In the genomic region with DNA sequence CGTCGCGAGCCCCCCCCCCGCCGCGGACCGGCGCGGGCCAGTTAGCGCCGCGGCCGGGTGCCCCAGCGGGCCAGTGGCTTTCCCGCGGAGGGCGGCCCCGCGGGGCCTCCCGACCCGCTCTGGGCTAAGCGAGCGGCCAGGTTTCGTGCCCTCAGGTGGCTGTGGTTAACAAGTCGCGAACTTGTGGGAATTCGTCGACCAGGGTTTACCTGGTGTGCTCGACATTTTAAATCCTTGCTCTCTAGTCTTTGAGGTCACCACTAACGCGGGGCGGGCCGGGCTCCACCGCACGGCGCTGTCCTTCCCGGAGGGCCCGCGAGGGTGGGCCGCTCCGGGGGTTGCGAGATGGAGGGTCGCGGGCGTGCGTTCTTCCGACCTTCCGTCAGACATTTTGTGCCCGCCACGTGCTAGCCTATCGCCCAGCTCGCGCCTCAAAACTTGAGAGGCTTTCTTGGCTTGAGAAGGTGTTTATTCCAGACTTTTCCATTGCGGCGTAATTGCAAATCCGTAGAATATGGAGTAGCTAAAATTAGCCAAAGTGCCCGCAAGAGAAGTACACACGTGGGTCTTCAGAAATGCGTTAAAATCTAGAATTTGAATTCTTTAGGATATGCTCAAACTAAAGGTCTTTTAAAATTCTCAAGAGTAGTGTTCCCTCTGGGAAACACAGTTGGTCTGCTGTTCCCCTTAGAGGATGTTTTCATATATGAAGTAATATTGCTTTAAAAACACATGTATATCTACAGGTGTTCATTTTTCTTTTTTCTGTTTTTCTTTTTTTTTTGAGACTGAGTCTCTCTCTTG, we compare ENCODE assay signal across 1 cellular context.
TF ChIP-seq lines count a peak whose summit lies in the region.

No MANE protein-coding gene starts in this region.

TF ChIP-seq in WTC11, 78 proteins besides CTCF, POLR2A, EP300 and RAD21 (continued from another document):
- peak; percentile 10; the same call in 1 of the 2 replicates for TF ChIP-seq E2F5 (CRISPR knock-in tag; IDR thresholded peaks at IDR 0.05)
- TF ChIP-seq, protein P1, sequence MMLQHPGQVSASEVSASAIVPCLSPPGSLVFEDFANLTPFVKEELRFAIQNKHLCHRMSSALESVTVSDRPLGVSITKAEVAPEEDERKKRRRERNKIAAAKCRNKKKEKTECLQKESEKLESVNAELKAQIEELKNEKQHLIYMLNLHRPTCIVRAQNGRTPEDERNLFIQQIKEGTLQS (CRISPR knock-in tag; conservative IDR thresholded peaks at IDR 0.05) = no peak
- no peak for TF ChIP-seq SP1 (CRISPR knock-in tag; conservative IDR thresholded peaks at IDR 0.05)
- TF ChIP-seq, protein P2, sequence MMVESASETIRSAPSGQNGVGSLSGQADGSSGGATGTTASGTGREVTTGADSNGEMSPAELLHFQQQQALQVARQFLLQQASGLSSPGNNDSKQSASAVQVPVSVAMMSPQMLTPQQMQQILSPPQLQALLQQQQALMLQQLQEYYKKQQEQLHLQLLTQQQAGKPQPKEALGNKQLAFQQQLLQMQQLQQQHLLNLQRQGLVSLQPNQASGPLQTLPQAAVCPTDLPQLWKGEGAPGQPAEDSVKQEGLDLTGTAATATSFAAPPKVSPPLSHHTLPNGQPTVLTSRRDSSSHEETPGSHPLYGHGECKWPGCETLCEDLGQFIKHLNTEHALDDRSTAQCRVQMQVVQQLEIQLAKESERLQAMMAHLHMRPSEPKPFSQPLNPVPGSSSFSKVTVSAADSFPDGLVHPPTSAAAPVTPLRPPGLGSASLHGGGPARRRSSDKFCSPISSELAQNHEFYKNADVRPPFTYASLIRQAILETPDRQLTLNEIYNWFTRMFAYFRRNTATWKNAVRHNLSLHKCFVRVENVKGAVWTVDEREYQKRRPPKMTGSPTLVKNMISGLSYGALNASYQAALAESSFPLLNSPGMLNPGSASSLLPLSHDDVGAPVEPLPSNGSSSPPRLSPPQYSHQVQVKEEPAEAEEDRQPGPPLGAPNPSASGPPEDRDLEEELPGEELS (CRISPR knock-in tag; IDR thresholded peaks at IDR 0.05) = peak; percentile 86
- TF ChIP-seq ZNF512 (CRISPR knock-in tag; IDR thresholded peaks at IDR 0.05; ENCODE audit: borderline replicate concordance) = no peak
- TF ChIP-seq, protein P3, sequence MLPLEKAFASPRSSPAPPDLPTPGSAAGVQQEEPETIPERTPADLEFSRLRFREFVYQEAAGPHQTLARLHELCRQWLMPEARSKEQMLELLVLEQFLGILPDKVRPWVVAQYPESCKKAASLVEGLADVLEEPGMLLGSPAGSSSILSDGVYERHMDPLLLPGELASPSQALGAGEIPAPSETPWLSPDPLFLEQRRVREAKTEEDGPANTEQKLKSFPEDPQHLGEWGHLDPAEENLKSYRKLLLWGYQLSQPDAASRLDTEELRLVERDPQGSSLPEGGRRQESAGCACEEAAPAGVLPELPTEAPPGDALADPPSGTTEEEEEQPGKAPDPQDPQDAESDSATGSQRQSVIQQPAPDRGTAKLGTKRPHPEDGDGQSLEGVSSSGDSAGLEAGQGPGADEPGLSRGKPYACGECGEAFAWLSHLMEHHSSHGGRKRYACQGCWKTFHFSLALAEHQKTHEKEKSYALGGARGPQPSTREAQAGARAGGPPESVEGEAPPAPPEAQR (CRISPR knock-in tag; IDR thresholded peaks at IDR 0.05) = no peak
- no peak for TF ChIP-seq NFE2L1 (CRISPR knock-in tag; IDR thresholded peaks at IDR 0.05)
- TF ChIP-seq ERG (CRISPR knock-in tag; IDR thresholded peaks at IDR 0.05) = no peak
- TF ChIP-seq TCF7 (CRISPR knock-in tag; IDR thresholded peaks at IDR 0.05; ENCODE audit: low read depth) = no peak
- TF ChIP-seq ZNF263 (CRISPR knock-in tag; IDR thresholded peaks at IDR 0.05; ENCODE audit: low read depth) = no peak
- no peak for TF ChIP-seq ZNF317 (CRISPR knock-in tag; IDR thresholded peaks at IDR 0.05; ENCODE audit: borderline replicate concordance, low read depth)
- TF ChIP-seq MAX (CRISPR knock-in tag; IDR thresholded peaks at IDR 0.05) = peak; percentile 91
- no peak for TF ChIP-seq EMX1 (CRISPR knock-in tag; IDR thresholded peaks at IDR 0.05)
- TF ChIP-seq TEAD1 (CRISPR knock-in tag; IDR thresholded peaks at IDR 0.05) = peak; percentile 52; the same call in 1 of the 2 replicates
- TF ChIP-seq CREM (CRISPR knock-in tag; IDR thresholded peaks at IDR 0.05) = peak; percentile 12; the same call in 1 of the 2 replicates
- TF ChIP-seq TP53 (CRISPR knock-in tag; IDR thresholded peaks at IDR 0.05) = no peak
- TF ChIP-seq RORB (CRISPR knock-in tag; IDR thresholded peaks at IDR 0.05) = no peak
- peak; percentile 34 for TF ChIP-seq ARID4B (CRISPR knock-in tag; IDR thresholded peaks at IDR 0.05; ENCODE audit: borderline replicate concordance)
- TF ChIP-seq HMGA2 (CRISPR knock-in tag; IDR thresholded peaks at IDR 0.05) = no peak
